In the genomic region with DNA sequence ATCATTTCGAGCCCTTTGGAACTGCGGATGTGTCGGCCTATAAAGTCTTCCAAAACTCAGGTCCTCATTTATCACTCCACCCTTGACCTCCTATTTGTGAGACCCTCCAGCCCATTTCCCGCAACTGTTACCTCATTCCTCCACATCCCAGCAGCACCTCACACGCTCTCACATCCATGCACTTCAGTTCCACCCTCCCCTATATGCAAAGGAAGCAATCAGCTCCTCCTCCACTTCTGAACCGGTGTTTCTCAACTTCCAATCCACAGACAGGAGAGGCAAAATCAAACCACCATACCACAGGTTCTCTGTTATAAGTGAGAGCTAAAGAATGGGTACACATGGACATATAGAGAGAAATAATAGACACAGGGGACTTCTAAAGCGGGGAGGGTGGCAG, we compare ENCODE assay signal across 17 cellular contexts. TPM values are rescaled to one million over a fixed set of nuclear protein-coding genes. Genes with fewer than 3 reads are reported as not detected.
DNase-seq lines count a peak whose midpoint lies in the region; ATAC-seq, FAIRE-seq and TF ChIP-seq lines count a peak whose summit lies in the region.
"Had no signal": no experiment of that assay in that cellular context is flagged by ENCODE, and none has a peak within 500 bp of the region (broad histone marks: within the 10 kb centered on the region; RNA-seq: fewer than 3 reads in every experiment).

No MANE protein-coding gene starts in this region.

- H3K36me3 Mint-ChIP-seq in endodermal cell (ENCODE audit: low read depth) (no peaks in the 10 kb centered on the region), neural progenitor cell (no peaks in the 10 kb centered on the region)
- H3K36me3 Mint-ChIP-seq: CD8-positive, alpha-beta T cell had no signal

- H3K79me2 ChIP-seq in neural progenitor cell (ENCODE audit: low read depth), result no peaks in the 10 kb centered on the region

- H3K9me3 Mint-ChIP-seq in endodermal cell, result no peaks in the 10 kb centered on the region
- H3K9me3 Mint-ChIP-seq in neural progenitor cell, result no peaks in the 10 kb centered on the region
- H3K9me3 Mint-ChIP-seq: CD8-positive, alpha-beta T cell had no signal

- FAIRE-seq in GM12891 (lab: Jason Lieb, UNC), result no peak
- FAIRE-seq: D721Med, H1 had no signal

- peak overlapping the region; percentile 75 for H3K9ac ChIP-seq in adipocyte (ENCODE audit: low read length)
- H3K9ac ChIP-seq in endodermal cell (ENCODE audit: extremely low read depth, low read length, poor library complexity, severe bottlenecking), result no peak overlapping the region
- H3K9ac ChIP-seq in neural progenitor cell, result no peak overlapping the region

- H3K4me3 ChIP-seq in adipocyte (ENCODE audit: low read length) (peak overlapping the region; percentile 20), endodermal cell (ENCODE audit: low read length) (no peak overlapping the region), neural progenitor cell (no peak overlapping the region), thyroid gland (replicated peaks in 1 of 3) (no peak overlapping the region)
- H3K4me3 ChIP-seq: MG63 had no signal

- H3K4me1 ChIP-seq in adipocyte (ENCODE audit: control insufficient read depth, insufficient read depth, low read length), result peaks cover 56% of the 10 kb centered on the region
- H3K4me1 ChIP-seq in endodermal cell (ENCODE audit: control insufficient read depth, insufficient read depth, low read length), result no peaks in the 10 kb centered on the region
- H3K4me1 ChIP-seq in neural progenitor cell, result no peaks in the 10 kb centered on the region
- H3K4me1 ChIP-seq in thyroid gland, result peaks cover 4 to 18% of the 10 kb centered on the region in 2 donors
- H3K4me1 ChIP-seq: BE2C had no signal

- H3F3A ChIP-seq in neural progenitor cell (ENCODE audit: low read depth), result no peaks in the 10 kb centered on the region

- DNase-seq in adipocyte (ENCODE audit: low read depth), result no peak
- DNase-seq in endodermal cell, result no peak
- DNase-seq in neural progenitor cell (ENCODE audit: low spot score), result no peak
- DNase-seq in thyroid gland, result no peak
- DNase-seq in middle frontal gyrus (ENCODE audit: extremely low spot score, low spot score), result no peak
- DNase-seq in left lobe of liver (ENCODE audit: low spot score), result no peak
- no peak for DNase-seq in GM12891 (ENCODE audit: insufficient read length, low spot score)
- DNase-seq: BE2C; CD8-positive, alpha-beta T cell; DND-41; GDM1; KG1; NCI-H1105; NCI-H1694 treated with DMSO at 0.1 percent for 48 hours had no signal

- 86 to 88% methylated on average over 2 to 7 of the region's 7 CpGs for WGBS in endodermal cell (ENCODE audit: insufficient coverage in 1 of 2, insufficient read length in 1 of 2), 2 experiments
- 90 to 94% methylated on average over 7 of the region's 7 CpGs for WGBS in thyroid gland, 2 donors

- H3K4me1 Mint-ChIP-seq in endodermal cell (no peaks in the 10 kb centered on the region), neural progenitor cell (peaks cover 20% of the 10 kb centered on the region)

- intact Hi-C loops in thyroid gland (cut with DNase I), result no loop called here

- H3K4me2 ChIP-seq in neural progenitor cell, result no peak overlapping the region

- H3K27me3 Mint-ChIP-seq in endodermal cell (ENCODE audit: insufficient read depth) (no peaks in the 10 kb centered on the region), neural progenitor cell (ENCODE audit: insufficient read depth, low read depth) (peaks cover 2% of the 10 kb centered on the region)

- H3K9me3 ChIP-seq in adipocyte (ENCODE audit: control insufficient read depth, low read length) (peaks cover 3% of the 10 kb centered on the region), endodermal cell (ENCODE audit: control insufficient read depth, low read length) (no peaks in the 10 kb centered on the region), neural progenitor cell (ENCODE audit: low read depth) (no peaks in the 10 kb centered on the region), thyroid gland (no peaks in the 10 kb centered on the region)
- H3K9me3 ChIP-seq: BE2C, MG63 had no signal

- no peak for TF ChIP-seq POLR2A in thyroid gland (IDR thresholded peaks at IDR 0.05)
- TF ChIP-seq POLR2A in GM12891 (IDR thresholded peaks at IDR 0.05; ENCODE audit: low read depth, low read length), result no peak

- H3K27ac Mint-ChIP-seq in endodermal cell (no peak overlapping the region), neural progenitor cell (peak overlapping the region; percentile 23)
- H3K27ac Mint-ChIP-seq: CD8-positive, alpha-beta T cell had no signal

- H3K27me3 ChIP-seq in adipocyte (replicated peaks; ENCODE audit: control insufficient read depth, insufficient read depth, low read length), result peaks cover 3% of the 10 kb centered on the region
- no peaks in the 10 kb centered on the region for H3K27me3 ChIP-seq in endodermal cell (ENCODE audit: control insufficient read depth, insufficient read depth, low read length, poor library complexity, severe bottlenecking)
- no peaks in the 10 kb centered on the region for H3K27me3 ChIP-seq in neural progenitor cell
- no peaks in the 10 kb centered on the region for H3K27me3 ChIP-seq in thyroid gland
- H3K27me3 ChIP-seq: MG63 had no signal

- no peak for TF ChIP-seq CTCF in endodermal cell (conservative IDR thresholded peaks at IDR 0.05)
- TF ChIP-seq CTCF in neural progenitor cell (IDR thresholded peaks at IDR 0.05), result no peak
- no peak for TF ChIP-seq CTCF in thyroid gland (IDR thresholded peaks at IDR 0.05)

- no peaks in the 10 kb centered on the region for H4K20me1 ChIP-seq in neural progenitor cell (ENCODE audit: low read depth)

- ATAC-seq in left lobe of liver, result no peak
- ATAC-seq: CD8-positive, alpha-beta T cell had no signal

- no peak overlapping the region for H3K4me3 Mint-ChIP-seq in endodermal cell
- H3K4me3 Mint-ChIP-seq in neural progenitor cell, result no peak overlapping the region
- H3K4me3 Mint-ChIP-seq: CD8-positive, alpha-beta T cell had no signal

- peak overlapping the region; percentile 81 for H3K27ac ChIP-seq in endodermal cell (ENCODE audit: low read depth, low read length)
- H3K27ac ChIP-seq in neural progenitor cell, result no peak overlapping the region
- H3K27ac ChIP-seq in thyroid gland, result peak overlapping the region; percentile 0 to 44 (median 32)

- H3K36me3 ChIP-seq in adipocyte (ENCODE audit: control insufficient read depth, insufficient read depth, low read length, severe bottlenecking) (no peaks in the 10 kb centered on the region), endodermal cell (ENCODE audit: control insufficient read depth, insufficient read depth, low read length) (no peaks in the 10 kb centered on the region), neural progenitor cell (no peaks in the 10 kb centered on the region), thyroid gland (no peaks in the 10 kb centered on the region)
- H3K36me3 ChIP-seq: BE2C, MG63 had no signal

- H2AFZ ChIP-seq in neural progenitor cell (replicated peaks), result no peak overlapping the region

TF ChIP-seq in GM12891, 5 proteins besides CTCF, POLR2A, EP300 and RAD21:
- TF ChIP-seq POU2F2 (IDR thresholded peaks at IDR 0.05; ENCODE audit: low read depth, low read length) (no peak), TAF1 (IDR thresholded peaks at IDR 0.05; ENCODE audit: low read depth, low read length) (no peak), SPI1 (IDR thresholded peaks at IDR 0.05; ENCODE audit: low read depth, low read length) (no peak), POLR2AphosphoS5 (IDR thresholded peaks at IDR 0.05; ENCODE audit: low read depth, low read length) (no peak), PAX5 (IDR thresholded peaks at IDR 0.05; ENCODE audit: insufficient read depth, low read length, severe bottlenecking) (no peak)

RNA-seq across cellular contexts. Expression of a gene that starts 36.7 kb away (rescaled TPM):
- under 1 TPM; 0.15 to 0.79 TPM for total RNA-seq in endodermal cell
- 12.8 TPM for polyA plus RNA-seq in endodermal cell (2013, experiment 1 of 2)
- 12.5 TPM for polyA plus RNA-seq in endodermal cell (2013, experiment 2 of 2)
- 5.2 and 7.8 TPM in 2 replicates for total RNA-seq in neural progenitor cell (ENCODE audit: low replicate concordance)
- total RNA-seq in thyroid gland, result 10 to 100 TPM in 1 of 4 donors, 1 to 10 TPM in 3; 3.2 to 16.0 (median 6.8) TPM
- total RNA-seq in left lobe of liver, result 2.5 TPM
- polyA plus RNA-seq in GM12891 (2012; ENCODE audit: low read depth, missing spikeins), result 0.06 TPM
- total RNA-seq: CD8-positive, alpha-beta T cell had no signal
